ENCODE assay signal across 25 cellular contexts in genomic region chr6:100335999-100336398, GRCh38.
DNase-seq lines count a peak whose midpoint lies in the region; FAIRE-seq and TF ChIP-seq lines count a peak whose summit lies in the region.
"Had no signal": no experiment of that assay in that cellular context is flagged by ENCODE, and none has a peak within 500 bp of the region (broad histone marks: within the 10 kb centered on the region; RNA-seq: fewer than 3 reads in every experiment).

No MANE protein-coding gene starts in this region.

- H3K79me2 ChIP-seq in astrocyte (ENCODE audit: insufficient read depth, low read length) (no peaks in the 10 kb centered on the region), hepatocyte (no peaks in the 10 kb centered on the region)

- no peaks in the 10 kb centered on the region for H3K36me3 ChIP-seq in HEK293 (ENCODE audit: control insufficient read depth in 2 of 2, insufficient read depth in 1 of 2, low read length in 2 of 2)
- no peaks in the 10 kb centered on the region for H3K36me3 ChIP-seq in astrocyte (ENCODE audit: insufficient read depth, low read length)
- H3K36me3 ChIP-seq in hepatocyte (replicated peaks; ENCODE audit: insufficient read depth, low read depth), result no peaks in the 10 kb centered on the region
- H3K36me3 ChIP-seq: BLaER1 had no signal

- 63% methylated on average over 1 of the region's 1 CpG for WGBS in hepatocyte (ENCODE audit: low lambda C conversion rate, missing lambda C conversion rate)

- intact Hi-C loops in dorsolateral prefrontal cortex (cut with DNase I), result no loop called here

- H3K27me3 ChIP-seq in astrocyte (ENCODE audit: insufficient read depth, low read length), result no peaks in the 10 kb centered on the region
- H3K27me3 ChIP-seq in hepatocyte, result no peaks in the 10 kb centered on the region
- H3K27me3 ChIP-seq in dorsolateral prefrontal cortex, result peaks cover 0 to 10% (median 0%) of the 10 kb centered on the region in 45 donors
- H3K27me3 ChIP-seq: BLaER1 had no signal

- no peak for TF ChIP-seq POLR2A in erythroblast (IDR thresholded peaks at IDR 0.05; ENCODE audit: low read length)

- H4K20me1 ChIP-seq in astrocyte (ENCODE audit: insufficient read depth, low read length) (no peaks in the 10 kb centered on the region), hepatocyte (ENCODE audit: insufficient read depth, poor library complexity, severe bottlenecking) (no peaks in the 10 kb centered on the region)
- H4K20me1 ChIP-seq: BLaER1 had no signal

- no peaks in the 10 kb centered on the region for H3K4me1 ChIP-seq in HEK293 (ENCODE audit: control insufficient read depth, insufficient read depth, low read length)
- no peaks in the 10 kb centered on the region for H3K4me1 ChIP-seq in astrocyte (ENCODE audit: insufficient read depth, low read length)
- H3K4me1 ChIP-seq in hepatocyte (ENCODE audit: insufficient read depth), result no peaks in the 10 kb centered on the region
- H3K4me1 ChIP-seq: BLaER1, Caco-2 had no signal

- peaks cover 3% of the 10 kb centered on the region for H3K4me1 Mint-ChIP-seq in astrocyte (ENCODE audit: low read depth, unreplicated experiment)

- DNase-seq in AG20443 (ENCODE audit: low spot score) (peak; percentile 16), astrocyte (ENCODE audit: low read depth) (no peak), hepatocyte (ENCODE audit: low spot score) (no peak), dorsolateral prefrontal cortex (no peak), erythroblast (lab: John Stamatoyannopoulos, UW) (no peak), DMS153 (lab: John Stamatoyannopoulos, UW) (no peak), SW 1271 (lab: John Stamatoyannopoulos, UW) (no peak)
- DNase-seq: Caco-2; CD4-positive, alpha-beta T cell; DMS 273 treated with DMSO at 0.1 percent for 48 hours; GDM1; H7; HFFc6; KBM-7; NCI-H1092 treated with DMSO at 0.1 percent for 48 hours; NCI-H1436 treated with DMSO at 0.1 percent for 48 hours; NCI-H2029; NCI-H345; NCI-H524; NCI-H82; SIG-M5 had no signal

- H3K9me3 Mint-ChIP-seq in astrocyte (ENCODE audit: unreplicated experiment), result no peaks in the 10 kb centered on the region
- H3K9me3 Mint-ChIP-seq: CD4-positive, alpha-beta T cell; HFFc6 had no signal

- POLR2A ChIA-PET in HEK293 (lab: Yijun Ruan, JAX), result no interaction called here

- peak; percentile 67 for FAIRE-seq in astrocyte (lab: Jason Lieb, UNC)
- FAIRE-seq: A204.1, HepG2 had no signal

- no peak overlapping the region for H3K9ac ChIP-seq in astrocyte (ENCODE audit: low read length)
- H3K9ac ChIP-seq: BLaER1 had no signal

- H3K27me3 Mint-ChIP-seq in astrocyte (ENCODE audit: low read depth, unreplicated experiment), result no peaks in the 10 kb centered on the region

- H3K4me3 Mint-ChIP-seq in astrocyte (ENCODE audit: unreplicated experiment), result no peak overlapping the region
- H3K4me3 Mint-ChIP-seq: CD4-positive, alpha-beta T cell; HFFc6 had no signal

- H3K4me3 ChIP-seq in HEK293 (ENCODE audit: low read depth, low read length) (no peak overlapping the region), astrocyte (ENCODE audit: insufficient read depth, low read depth, low read length) (no peak overlapping the region), hepatocyte (no peak overlapping the region), dorsolateral prefrontal cortex (no peak overlapping the region)
- H3K4me3 ChIP-seq: BLaER1 had no signal

- H3K9me2 ChIP-seq in hepatocyte (replicated peaks; ENCODE audit: insufficient read depth), result no peaks in the 10 kb centered on the region

- H3K27ac Mint-ChIP-seq in astrocyte (ENCODE audit: unreplicated experiment), result no peak overlapping the region
- H3K27ac Mint-ChIP-seq: CD4-positive, alpha-beta T cell; HFFc6 had no signal

- H3K27ac ChIP-seq in HEK293 (ENCODE audit: extremely low read depth, low read depth, low read length), result no peak overlapping the region
- no peak overlapping the region for H3K27ac ChIP-seq in astrocyte (ENCODE audit: low read depth, low read length)
- H3K27ac ChIP-seq in hepatocyte, result peak overlapping the region; percentile 12
- H3K27ac ChIP-seq in dorsolateral prefrontal cortex, result no peak overlapping the region
- H3K27ac ChIP-seq: BLaER1 had no signal

- H2AFZ ChIP-seq in astrocyte (ENCODE audit: low read depth, low read length) (no peak overlapping the region), hepatocyte (no peak overlapping the region)

- CTCF ChIA-PET in HEK293 (lab: Yijun Ruan, JAX), result interaction anchor here (1.1 to 1.2 kb wide), 3 partner anchors 18 to 324 kb away, joined by 3 to 4 read pairs (median 3); no protein-coding TSS in a partner anchor

- H3K9me3 ChIP-seq in HEK293 (ENCODE audit: control insufficient read depth, insufficient read depth, low read depth, low read length) (no peaks in the 10 kb centered on the region), astrocyte (ENCODE audit: insufficient read depth, low read depth, low read length) (no peaks in the 10 kb centered on the region), hepatocyte (ENCODE audit: low read depth) (no peaks in the 10 kb centered on the region)
- H3K9me3 ChIP-seq: BLaER1, Caco-2 had no signal

- no peak overlapping the region for H3K4me2 ChIP-seq in astrocyte (ENCODE audit: low read length)
- no peak overlapping the region for H3K4me2 ChIP-seq in hepatocyte
- H3K4me2 ChIP-seq: BLaER1 had no signal

- TF ChIP-seq CTCF in HEK293 (tag by site-specific recombination; IDR thresholded peaks at IDR 0.05) (no peak), astrocyte (IDR thresholded peaks at IDR 0.05; ENCODE audit: insufficient read depth, low read depth, low read length) (no peak), hepatocyte (IDR thresholded peaks at IDR 0.05; ENCODE audit: poor library complexity) (no peak), dorsolateral prefrontal cortex (IDR thresholded peaks at IDR 0.05 in 54 of 56, conservative IDR thresholded peaks at IDR 0.05 in 2 of 56; ENCODE audit: low read depth in 1 of 56, partially characterized antibody in 56 of 56) (no peak)

- no peaks in the 10 kb centered on the region for H3K36me3 Mint-ChIP-seq in astrocyte (ENCODE audit: low read depth, unreplicated experiment)

TF ChIP-seq in HEK293, 187 proteins besides CTCF, POLR2A, EP300 and RAD21:
- TF ChIP-seq IKZF3 (tag by site-specific recombination; IDR thresholded peaks at IDR 0.05), result no peak
- no peak for TF ChIP-seq ZNF548 (tag by site-specific recombination; IDR thresholded peaks at IDR 0.05)
- TF ChIP-seq ZNF514 (tag by site-specific recombination; IDR thresholded peaks at IDR 0.05), result no peak
- 0 out of 2 replicates have a peak, but pooled peaks have one; percentile 27 for TF ChIP-seq ZNF350 (tag by site-specific recombination; IDR thresholded peaks at IDR 0.05)
- no peak for TF ChIP-seq ZNF692 (tag by site-specific recombination; IDR thresholded peaks at IDR 0.05)
- no peak for TF ChIP-seq ZNF530 (tag by site-specific recombination; IDR thresholded peaks at IDR 0.05; ENCODE audit: low read depth)
- TF ChIP-seq ZNF112 (tag by site-specific recombination; IDR thresholded peaks at IDR 0.05), result no peak
TF ChIP-seq in HEK293: peak in this region for 1.
